ENCODE assay signal across 12 cellular contexts in genomic region chr3:10583798-10584708, GRCh38.
A peak's percentile ranks its signal among the peaks of the same experiment; 100 is the strongest.
DNase-seq lines count a peak whose midpoint lies in the region; ATAC-seq and TF ChIP-seq lines count a peak whose summit lies in the region.
"Had no signal": no experiment of that assay in that cellular context is flagged by ENCODE, and none has a peak within 500 bp of the region (broad histone marks: within the 10 kb centered on the region; RNA-seq: fewer than 3 reads in every experiment).

No MANE protein-coding gene starts in this region.

- H3K27me3 ChIP-seq in H7 (ENCODE audit: control insufficient read depth, insufficient read depth, low read length), result no peaks in the 10 kb centered on the region; the same call in 1 of the 2 replicates

- TF ChIP-seq CTCF in LNCaP clone FGC (IDR thresholded peaks at IDR 0.05; ENCODE audit: control insufficient read depth, extremely low read depth, insufficient read depth), result no peak

- H3K4me3 ChIP-seq in H7 (ENCODE audit: insufficient read depth, low read depth, low read length) (no peak overlapping the region), LNCaP clone FGC (ENCODE audit: low read depth, low read length) (no peak overlapping the region)
- H3K4me3 ChIP-seq: GM23248, HAP-1 had no signal

- H3K36me3 ChIP-seq in H7 (replicated peaks; ENCODE audit: control insufficient read depth, insufficient read depth, low read length), result no peaks in the 10 kb centered on the region
- H3K36me3 ChIP-seq: HAP-1 had no signal

- no peak for ATAC-seq in HG03097 (IDR thresholded peaks at IDR 0.05; ENCODE audit: low FRiP score, unreplicated experiment)
- no peak for ATAC-seq in HG02623 (IDR thresholded peaks at IDR 0.05; ENCODE audit: unreplicated experiment)

- DNase-seq in H7 (peak; percentile 49), LNCaP clone FGC (ENCODE audit: low read depth) (peak; percentile 44), medulla oblongata (ENCODE audit: extremely low spot score) (peak; percentile 46), SW480 (ENCODE audit: low spot score) (no peak)
- DNase-seq: Caco-2; CD8-positive, alpha-beta memory T cell; DMS53; GM23248; Karpas-422 had no signal
